Comparison of ENCODE assay signal across 1 cellular context in the genomic region with DNA sequence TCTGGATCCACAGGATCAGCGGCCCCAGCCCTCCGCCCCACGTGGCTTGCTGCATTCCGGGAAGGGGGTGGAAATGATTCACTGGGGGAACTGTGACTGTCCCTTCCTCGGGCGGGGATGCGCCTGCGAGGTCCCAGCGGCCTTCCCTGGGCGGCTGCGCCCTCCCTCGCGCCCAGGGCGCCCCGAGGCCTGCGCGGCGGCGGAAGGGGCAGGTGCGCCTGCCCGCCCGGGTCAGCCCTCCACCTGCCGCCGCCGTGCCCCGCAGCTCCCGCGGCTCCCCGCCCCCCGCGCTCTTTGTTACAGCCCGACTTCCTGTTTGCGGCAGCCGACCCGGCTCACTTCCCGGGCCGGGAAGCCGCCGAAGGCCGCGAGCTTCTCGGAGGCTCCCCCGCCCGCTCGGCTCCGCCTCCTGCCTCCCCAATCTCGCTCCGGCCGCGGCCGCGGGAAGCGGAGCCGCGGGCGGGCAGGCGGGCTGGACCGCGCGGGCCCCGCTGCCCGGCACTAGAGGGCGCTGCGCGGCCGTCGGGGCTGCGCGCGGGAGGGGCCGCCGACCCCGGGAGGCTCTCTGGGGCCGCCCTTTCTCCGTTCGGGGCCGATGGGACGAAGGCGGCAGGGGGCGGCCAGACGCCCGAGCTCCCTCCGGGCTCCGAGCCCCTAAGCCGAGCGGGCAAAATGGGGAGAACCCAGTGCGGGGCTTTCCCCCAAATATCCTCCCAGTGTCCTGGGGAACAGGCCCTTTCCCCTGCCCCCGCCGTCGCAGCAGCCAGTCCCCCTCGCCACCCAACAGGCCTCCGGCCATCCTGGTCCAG.
A peak's percentile ranks its signal among the peaks of the same experiment; 100 is the strongest.
TF ChIP-seq lines count a peak whose summit lies in the region.

No MANE protein-coding gene starts in this region.

TF ChIP-seq in K562, 482 proteins besides CTCF, POLR2A, EP300 and RAD21 (continued from another document):
- TF ChIP-seq, protein P1, sequence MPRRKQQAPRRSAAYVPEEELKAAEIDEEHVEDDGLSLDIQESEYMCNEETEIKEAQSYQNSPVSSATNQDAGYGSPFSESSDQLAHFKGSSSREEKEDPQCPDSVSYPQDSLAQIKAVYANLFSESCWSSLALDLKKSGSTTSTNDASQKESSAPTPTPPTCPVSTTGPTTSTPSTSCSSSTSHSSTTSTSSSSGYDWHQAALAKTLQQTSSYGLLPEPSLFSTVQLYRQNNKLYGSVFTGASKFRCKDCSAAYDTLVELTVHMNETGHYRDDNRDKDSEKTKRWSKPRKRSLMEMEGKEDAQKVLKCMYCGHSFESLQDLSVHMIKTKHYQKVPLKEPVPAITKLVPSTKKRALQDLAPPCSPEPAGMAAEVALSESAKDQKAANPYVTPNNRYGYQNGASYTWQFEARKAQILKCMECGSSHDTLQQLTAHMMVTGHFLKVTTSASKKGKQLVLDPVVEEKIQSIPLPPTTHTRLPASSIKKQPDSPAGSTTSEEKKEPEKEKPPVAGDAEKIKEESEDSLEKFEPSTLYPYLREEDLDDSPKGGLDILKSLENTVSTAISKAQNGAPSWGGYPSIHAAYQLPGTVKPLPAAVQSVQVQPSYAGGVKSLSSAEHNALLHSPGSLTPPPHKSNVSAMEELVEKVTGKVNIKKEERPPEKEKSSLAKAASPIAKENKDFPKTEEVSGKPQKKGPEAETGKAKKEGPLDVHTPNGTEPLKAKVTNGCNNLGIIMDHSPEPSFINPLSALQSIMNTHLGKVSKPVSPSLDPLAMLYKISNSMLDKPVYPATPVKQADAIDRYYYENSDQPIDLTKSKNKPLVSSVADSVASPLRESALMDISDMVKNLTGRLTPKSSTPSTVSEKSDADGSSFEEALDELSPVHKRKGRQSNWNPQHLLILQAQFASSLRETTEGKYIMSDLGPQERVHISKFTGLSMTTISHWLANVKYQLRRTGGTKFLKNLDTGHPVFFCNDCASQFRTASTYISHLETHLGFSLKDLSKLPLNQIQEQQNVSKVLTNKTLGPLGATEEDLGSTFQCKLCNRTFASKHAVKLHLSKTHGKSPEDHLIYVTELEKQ (CRISPR knock-in tag; IDR thresholded peaks at IDR 0.05), result no peak
- peak; percentile 61 for TF ChIP-seq FIP1L1 (IDR thresholded peaks at IDR 0.05; ENCODE audit: low read depth, low read length, poor library complexity, severe bottlenecking)
- peak; percentile 74; the same call in 1 of the 2 replicates for TF ChIP-seq SPI1 (IDR thresholded peaks at IDR 0.05; ENCODE audit: borderline replicate concordance, low read depth, low read length)
- peak; percentile 45 for TF ChIP-seq PHF20 (IDR thresholded peaks at IDR 0.05; ENCODE audit: partially characterized antibody)
- TF ChIP-seq ZNF77 (CRISPR knock-in tag; IDR thresholded peaks at IDR 0.05), result no peak
- TF ChIP-seq, protein P2, sequence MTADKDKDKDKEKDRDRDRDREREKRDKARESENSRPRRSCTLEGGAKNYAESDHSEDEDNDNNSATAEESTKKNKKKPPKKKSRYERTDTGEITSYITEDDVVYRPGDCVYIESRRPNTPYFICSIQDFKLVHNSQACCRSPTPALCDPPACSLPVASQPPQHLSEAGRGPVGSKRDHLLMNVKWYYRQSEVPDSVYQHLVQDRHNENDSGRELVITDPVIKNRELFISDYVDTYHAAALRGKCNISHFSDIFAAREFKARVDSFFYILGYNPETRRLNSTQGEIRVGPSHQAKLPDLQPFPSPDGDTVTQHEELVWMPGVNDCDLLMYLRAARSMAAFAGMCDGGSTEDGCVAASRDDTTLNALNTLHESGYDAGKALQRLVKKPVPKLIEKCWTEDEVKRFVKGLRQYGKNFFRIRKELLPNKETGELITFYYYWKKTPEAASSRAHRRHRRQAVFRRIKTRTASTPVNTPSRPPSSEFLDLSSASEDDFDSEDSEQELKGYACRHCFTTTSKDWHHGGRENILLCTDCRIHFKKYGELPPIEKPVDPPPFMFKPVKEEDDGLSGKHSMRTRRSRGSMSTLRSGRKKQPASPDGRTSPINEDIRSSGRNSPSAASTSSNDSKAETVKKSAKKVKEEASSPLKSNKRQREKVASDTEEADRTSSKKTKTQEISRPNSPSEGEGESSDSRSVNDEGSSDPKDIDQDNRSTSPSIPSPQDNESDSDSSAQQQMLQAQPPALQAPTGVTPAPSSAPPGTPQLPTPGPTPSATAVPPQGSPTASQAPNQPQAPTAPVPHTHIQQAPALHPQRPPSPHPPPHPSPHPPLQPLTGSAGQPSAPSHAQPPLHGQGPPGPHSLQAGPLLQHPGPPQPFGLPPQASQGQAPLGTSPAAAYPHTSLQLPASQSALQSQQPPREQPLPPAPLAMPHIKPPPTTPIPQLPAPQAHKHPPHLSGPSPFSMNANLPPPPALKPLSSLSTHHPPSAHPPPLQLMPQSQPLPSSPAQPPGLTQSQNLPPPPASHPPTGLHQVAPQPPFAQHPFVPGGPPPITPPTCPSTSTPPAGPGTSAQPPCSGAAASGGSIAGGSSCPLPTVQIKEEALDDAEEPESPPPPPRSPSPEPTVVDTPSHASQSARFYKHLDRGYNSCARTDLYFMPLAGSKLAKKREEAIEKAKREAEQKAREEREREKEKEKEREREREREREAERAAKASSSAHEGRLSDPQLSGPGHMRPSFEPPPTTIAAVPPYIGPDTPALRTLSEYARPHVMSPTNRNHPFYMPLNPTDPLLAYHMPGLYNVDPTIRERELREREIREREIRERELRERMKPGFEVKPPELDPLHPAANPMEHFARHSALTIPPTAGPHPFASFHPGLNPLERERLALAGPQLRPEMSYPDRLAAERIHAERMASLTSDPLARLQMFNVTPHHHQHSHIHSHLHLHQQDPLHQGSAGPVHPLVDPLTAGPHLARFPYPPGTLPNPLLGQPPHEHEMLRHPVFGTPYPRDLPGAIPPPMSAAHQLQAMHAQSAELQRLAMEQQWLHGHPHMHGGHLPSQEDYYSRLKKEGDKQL (CRISPR knock-in tag; IDR thresholded peaks at IDR 0.05; ENCODE audit: borderline replicate concordance), result no peak
- TF ChIP-seq KLF16 (IDR thresholded peaks at IDR 0.05), result 0 out of 2 replicates have a peak, but pooled peaks have one; percentile 5
- TF ChIP-seq, protein P3, sequence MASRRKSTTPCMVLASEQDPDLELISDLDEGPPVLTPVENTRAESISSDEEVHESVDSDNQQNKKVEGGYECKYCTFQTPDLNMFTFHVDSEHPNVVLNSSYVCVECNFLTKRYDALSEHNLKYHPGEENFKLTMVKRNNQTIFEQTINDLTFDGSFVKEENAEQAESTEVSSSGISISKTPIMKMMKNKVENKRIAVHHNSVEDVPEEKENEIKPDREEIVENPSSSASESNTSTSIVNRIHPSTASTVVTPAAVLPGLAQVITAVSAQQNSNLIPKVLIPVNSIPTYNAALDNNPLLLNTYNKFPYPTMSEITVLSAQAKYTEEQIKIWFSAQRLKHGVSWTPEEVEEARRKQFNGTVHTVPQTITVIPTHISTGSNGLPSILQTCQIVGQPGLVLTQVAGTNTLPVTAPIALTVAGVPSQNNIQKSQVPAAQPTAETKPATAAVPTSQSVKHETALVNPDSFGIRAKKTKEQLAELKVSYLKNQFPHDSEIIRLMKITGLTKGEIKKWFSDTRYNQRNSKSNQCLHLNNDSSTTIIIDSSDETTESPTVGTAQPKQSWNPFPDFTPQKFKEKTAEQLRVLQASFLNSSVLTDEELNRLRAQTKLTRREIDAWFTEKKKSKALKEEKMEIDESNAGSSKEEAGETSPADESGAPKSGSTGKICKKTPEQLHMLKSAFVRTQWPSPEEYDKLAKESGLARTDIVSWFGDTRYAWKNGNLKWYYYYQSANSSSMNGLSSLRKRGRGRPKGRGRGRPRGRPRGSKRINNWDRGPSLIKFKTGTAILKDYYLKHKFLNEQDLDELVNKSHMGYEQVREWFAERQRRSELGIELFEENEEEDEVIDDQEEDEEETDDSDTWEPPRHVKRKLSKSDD (conservative IDR thresholded peaks at IDR 0.05; ENCODE audit: low read length), result 0 out of 2 replicates have a peak, but pooled peaks have one; percentile 21
- TF ChIP-seq HSF4 (CRISPR knock-in tag; IDR thresholded peaks at IDR 0.05; ENCODE audit: borderline replicate concordance), result no peak
- TF ChIP-seq SP2 (IDR thresholded peaks at IDR 0.05; ENCODE audit: extremely low read depth, low read depth, low read length, poor library complexity, severe bottlenecking), result no peak
- no peak for TF ChIP-seq FOXM1 (IDR thresholded peaks at IDR 0.05; ENCODE audit: low read depth)
- no peak for TF ChIP-seq FOXM1 (CRISPR knock-in tag; IDR thresholded peaks at IDR 0.05; ENCODE audit: low read depth)
- TF ChIP-seq, protein P4, sequence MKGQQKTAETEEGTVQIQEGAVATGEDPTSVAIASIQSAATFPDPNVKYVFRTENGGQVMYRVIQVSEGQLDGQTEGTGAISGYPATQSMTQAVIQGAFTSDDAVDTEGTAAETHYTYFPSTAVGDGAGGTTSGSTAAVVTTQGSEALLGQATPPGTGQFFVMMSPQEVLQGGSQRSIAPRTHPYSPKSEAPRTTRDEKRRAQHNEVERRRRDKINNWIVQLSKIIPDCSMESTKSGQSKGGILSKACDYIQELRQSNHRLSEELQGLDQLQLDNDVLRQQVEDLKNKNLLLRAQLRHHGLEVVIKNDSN (CRISPR knock-in tag; IDR thresholded peaks at IDR 0.05), result peak; percentile 69
- TF ChIP-seq ZNF696 (CRISPR knock-in tag; conservative IDR thresholded peaks at IDR 0.05), result no peak
- no peak for TF ChIP-seq NCOR1 (IDR thresholded peaks at IDR 0.05)
- TF ChIP-seq POLR2G (IDR thresholded peaks at IDR 0.05; ENCODE audit: low read depth, low read length), result peak; percentile 93
- TF ChIP-seq NFYB (IDR thresholded peaks at IDR 0.05; ENCODE audit: extremely low read depth, insufficient read length), result no peak
- TF ChIP-seq SIN3A (IDR thresholded peaks at IDR 0.05; ENCODE audit: borderline replicate concordance in 2 of 2, control insufficient read depth in 1 of 2, low read depth in 2 of 2, low read length in 2 of 2), result peak in 1 of 2 experiments; percentile 27; a peak in 1 of 4 replicates
- TF ChIP-seq, protein P5, sequence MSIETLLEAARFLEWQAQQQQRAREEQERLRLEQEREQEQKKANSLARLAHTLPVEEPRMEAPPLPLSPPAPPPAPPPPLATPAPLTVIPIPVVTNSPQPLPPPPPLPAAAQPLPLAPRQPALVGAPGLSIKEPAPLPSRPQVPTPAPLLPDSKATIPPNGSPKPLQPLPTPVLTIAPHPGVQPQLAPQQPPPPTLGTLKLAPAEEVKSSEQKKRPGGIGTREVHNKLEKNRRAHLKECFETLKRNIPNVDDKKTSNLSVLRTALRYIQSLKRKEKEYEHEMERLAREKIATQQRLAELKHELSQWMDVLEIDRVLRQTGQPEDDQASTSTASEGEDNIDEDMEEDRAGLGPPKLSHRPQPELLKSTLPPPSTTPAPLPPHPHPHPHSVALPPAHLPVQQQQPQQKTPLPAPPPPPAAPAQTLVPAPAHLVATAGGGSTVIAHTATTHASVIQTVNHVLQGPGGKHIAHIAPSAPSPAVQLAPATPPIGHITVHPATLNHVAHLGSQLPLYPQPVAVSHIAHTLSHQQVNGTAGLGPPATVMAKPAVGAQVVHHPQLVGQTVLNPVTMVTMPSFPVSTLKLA (conservative IDR thresholded peaks at IDR 0.05), result peak in 1 of 2 experiments; percentile 62; a peak in 1 of 4 replicates
- TF ChIP-seq, protein P6, sequence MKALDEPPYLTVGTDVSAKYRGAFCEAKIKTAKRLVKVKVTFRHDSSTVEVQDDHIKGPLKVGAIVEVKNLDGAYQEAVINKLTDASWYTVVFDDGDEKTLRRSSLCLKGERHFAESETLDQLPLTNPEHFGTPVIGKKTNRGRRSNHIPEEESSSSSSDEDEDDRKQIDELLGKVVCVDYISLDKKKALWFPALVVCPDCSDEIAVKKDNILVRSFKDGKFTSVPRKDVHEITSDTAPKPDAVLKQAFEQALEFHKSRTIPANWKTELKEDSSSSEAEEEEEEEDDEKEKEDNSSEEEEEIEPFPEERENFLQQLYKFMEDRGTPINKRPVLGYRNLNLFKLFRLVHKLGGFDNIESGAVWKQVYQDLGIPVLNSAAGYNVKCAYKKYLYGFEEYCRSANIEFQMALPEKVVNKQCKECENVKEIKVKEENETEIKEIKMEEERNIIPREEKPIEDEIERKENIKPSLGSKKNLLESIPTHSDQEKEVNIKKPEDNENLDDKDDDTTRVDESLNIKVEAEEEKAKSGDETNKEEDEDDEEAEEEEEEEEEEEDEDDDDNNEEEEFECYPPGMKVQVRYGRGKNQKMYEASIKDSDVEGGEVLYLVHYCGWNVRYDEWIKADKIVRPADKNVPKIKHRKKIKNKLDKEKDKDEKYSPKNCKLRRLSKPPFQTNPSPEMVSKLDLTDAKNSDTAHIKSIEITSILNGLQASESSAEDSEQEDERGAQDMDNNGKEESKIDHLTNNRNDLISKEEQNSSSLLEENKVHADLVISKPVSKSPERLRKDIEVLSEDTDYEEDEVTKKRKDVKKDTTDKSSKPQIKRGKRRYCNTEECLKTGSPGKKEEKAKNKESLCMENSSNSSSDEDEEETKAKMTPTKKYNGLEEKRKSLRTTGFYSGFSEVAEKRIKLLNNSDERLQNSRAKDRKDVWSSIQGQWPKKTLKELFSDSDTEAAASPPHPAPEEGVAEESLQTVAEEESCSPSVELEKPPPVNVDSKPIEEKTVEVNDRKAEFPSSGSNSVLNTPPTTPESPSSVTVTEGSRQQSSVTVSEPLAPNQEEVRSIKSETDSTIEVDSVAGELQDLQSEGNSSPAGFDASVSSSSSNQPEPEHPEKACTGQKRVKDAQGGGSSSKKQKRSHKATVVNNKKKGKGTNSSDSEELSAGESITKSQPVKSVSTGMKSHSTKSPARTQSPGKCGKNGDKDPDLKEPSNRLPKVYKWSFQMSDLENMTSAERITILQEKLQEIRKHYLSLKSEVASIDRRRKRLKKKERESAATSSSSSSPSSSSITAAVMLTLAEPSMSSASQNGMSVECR (CRISPR knock-in tag; IDR thresholded peaks at IDR 0.05), result peak; percentile 60; the same call in 1 of the 2 replicates
- TF ChIP-seq GABPA (tag; conservative IDR thresholded peaks at IDR 0.05; ENCODE audit: low read depth), result peak; percentile 82
- TF ChIP-seq PHF8 (IDR thresholded peaks at IDR 0.05; ENCODE audit: borderline replicate concordance, low read length), result peak; percentile 89; the same call in 1 of the 2 replicates
- no peak for TF ChIP-seq ZNF444 (CRISPR knock-in tag; IDR thresholded peaks at IDR 0.05)
- TF ChIP-seq ZNF133 (CRISPR knock-in tag; IDR thresholded peaks at IDR 0.05), result no peak
- peak; percentile 79 for TF ChIP-seq CHD2 (IDR thresholded peaks at IDR 0.05; ENCODE audit: low read depth, low read length)
- TF ChIP-seq, protein P7, sequence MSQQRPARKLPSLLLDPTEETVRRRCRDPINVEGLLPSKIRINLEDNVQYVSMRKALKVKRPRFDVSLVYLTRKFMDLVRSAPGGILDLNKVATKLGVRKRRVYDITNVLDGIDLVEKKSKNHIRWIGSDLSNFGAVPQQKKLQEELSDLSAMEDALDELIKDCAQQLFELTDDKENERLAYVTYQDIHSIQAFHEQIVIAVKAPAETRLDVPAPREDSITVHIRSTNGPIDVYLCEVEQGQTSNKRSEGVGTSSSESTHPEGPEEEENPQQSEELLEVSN (IDR thresholded peaks at IDR 0.05; ENCODE audit: borderline replicate concordance in 1 of 2, extremely low read depth in 1 of 2, insufficient read depth in 1 of 2, insufficient read length in 1 of 2, low read depth in 1 of 2, low read length in 1 of 2, poor library complexity in 1 of 2, severe bottlenecking in 1 of 2), result peak in 1 of 2 experiments; percentile 82
- peak; percentile 23 for TF ChIP-seq PCBP1 (IDR thresholded peaks at IDR 0.05; ENCODE audit: low read depth, low read length, poor library complexity, severe bottlenecking)
